In the genomic region with DNA sequence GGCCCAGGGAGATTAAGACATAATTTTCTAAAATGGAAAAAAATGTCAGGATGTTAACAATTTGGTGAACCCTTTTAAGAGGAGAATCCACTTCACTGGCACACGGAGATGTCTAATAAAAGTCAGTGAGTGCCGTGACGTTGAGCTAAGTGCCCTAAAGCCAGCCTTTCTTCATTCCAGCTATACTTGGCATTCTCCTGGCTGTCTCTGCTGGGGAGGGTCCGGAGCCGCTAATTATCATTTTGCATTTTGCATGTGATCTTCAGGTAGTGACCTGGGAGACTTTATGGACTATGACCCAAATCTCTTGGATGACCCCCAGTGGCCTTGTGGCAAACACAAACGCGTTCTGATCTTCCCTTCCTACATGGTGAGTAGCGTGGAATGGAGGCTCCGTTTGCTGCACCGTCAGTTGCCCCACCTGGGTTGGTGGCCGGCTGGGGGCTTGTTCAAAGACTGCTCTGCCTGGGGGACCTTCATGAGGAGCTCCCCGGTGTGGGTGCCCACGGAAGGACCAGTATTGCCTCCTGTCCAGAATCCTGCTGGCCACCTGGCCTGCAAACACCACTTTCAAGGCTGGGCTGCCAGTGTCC, we compare ENCODE assay signal across 12 cellular contexts.
DNase-seq lines count a peak whose midpoint lies in the region; ATAC-seq, FAIRE-seq and TF ChIP-seq lines count a peak whose summit lies in the region.
"Had no signal": no experiment of that assay in that cellular context is flagged by ENCODE, and none has a peak within 500 bp of the region (broad histone marks: within the 10 kb centered on the region; RNA-seq: fewer than 3 reads in every experiment).

No MANE protein-coding gene starts in this region.

- H3K9me3 Mint-ChIP-seq in activated CD4-positive, alpha-beta memory T cell treated with anti-CD3 and anti-CD28 coated beads, Interleukin-2, amount 10 ng/mL, durations not matched to agents 7 days and 5 days: peaks cover 10% of the 10 kb centered on the region
- H3K9me3 Mint-ChIP-seq in activated CD4-positive, alpha-beta memory T cell treated with anti-CD3 and anti-CD28 coated beads for 36 hours: peaks cover 3% of the 10 kb centered on the region
- peaks cover 2% of the 10 kb centered on the region for H3K9me3 Mint-ChIP-seq in astrocyte (ENCODE audit: unreplicated experiment)

- CTCF ChIA-PET in activated CD4-positive, alpha-beta memory T cell treated with anti-CD3 and anti-CD28 coated beads, Interleukin-2, amount 10 ng/mL, durations not matched to agents 7 days and 5 days (lab: Charles Lee): interaction anchor here (1.3 kb wide), 1 partner anchor 9 kb away, joined by 4 read pairs; no protein-coding TSS in a partner anchor
- CTCF ChIA-PET in activated CD4-positive, alpha-beta memory T cell treated with anti-CD3 and anti-CD28 coated beads for 36 hours (lab: Charles Lee): interaction anchor here (2.0 kb wide), 1 partner anchor 175 kb away, joined by 6 read pairs; no protein-coding TSS in a partner anchor

- H4K20me1 ChIP-seq in astrocyte (ENCODE audit: insufficient read depth, low read length): no peaks in the 10 kb centered on the region

- H3K27ac Mint-ChIP-seq in activated CD4-positive, alpha-beta memory T cell treated with anti-CD3 and anti-CD28 coated beads, Interleukin-2, amount 10 ng/mL, durations not matched to agents 7 days and 5 days: peak overlapping the region; percentile 0
- no peak overlapping the region for H3K27ac Mint-ChIP-seq in activated CD4-positive, alpha-beta memory T cell treated with anti-CD3 and anti-CD28 coated beads for 36 hours
- no peak overlapping the region for H3K27ac Mint-ChIP-seq in astrocyte (ENCODE audit: unreplicated experiment)

- H3K27me3 ChIP-seq in astrocyte (ENCODE audit: insufficient read depth, low read length): no peaks in the 10 kb centered on the region
- no peaks in the 10 kb centered on the region for H3K27me3 ChIP-seq in lower lobe of right lung (ENCODE audit: low read depth)
- no peaks in the 10 kb centered on the region for H3K27me3 ChIP-seq in thymus (ENCODE audit: control insufficient read depth, insufficient read depth)

- FAIRE-seq in astrocyte (lab: Jason Lieb, UNC): no peak

- no peak overlapping the region for H3K4me3 ChIP-seq in astrocyte (ENCODE audit: insufficient read depth, low read depth, low read length)
- H3K4me3 ChIP-seq in lower lobe of right lung: peak overlapping the region; percentile 50
- no peak overlapping the region for H3K4me3 ChIP-seq in thymus (ENCODE audit: low read length)

- WGBS in thymus: 96% methylated on average over 13 of the region's 13 CpGs

- H2AFZ ChIP-seq in astrocyte (ENCODE audit: low read depth, low read length): no peak overlapping the region

- H3K9ac ChIP-seq in astrocyte (ENCODE audit: low read length): peak overlapping the region; percentile 53
- H3K9ac ChIP-seq: SK-N-SH had no signal

- H3K9me3 ChIP-seq in astrocyte (ENCODE audit: insufficient read depth, low read depth, low read length) (no peaks in the 10 kb centered on the region), lower lobe of right lung (no peaks in the 10 kb centered on the region), thymus (ENCODE audit: control insufficient read depth) (no peaks in the 10 kb centered on the region)
- H3K9me3 ChIP-seq: SK-N-SH had no signal

- H3K27ac ChIP-seq in astrocyte (ENCODE audit: low read depth, low read length) (peak overlapping the region; percentile 14), lower lobe of right lung (peak overlapping the region; percentile 87), thymus (ENCODE audit: low read depth) (peak overlapping the region; percentile 21)

- H3K79me2 ChIP-seq in astrocyte (ENCODE audit: insufficient read depth, low read length): no peaks in the 10 kb centered on the region

- TF ChIP-seq CTCF in astrocyte (IDR thresholded peaks at IDR 0.05; ENCODE audit: insufficient read depth, low read depth, low read length): no peak
- no peak for TF ChIP-seq CTCF in lower lobe of right lung (IDR thresholded peaks at IDR 0.05)

- H3K4me1 Mint-ChIP-seq in activated CD4-positive, alpha-beta memory T cell treated with anti-CD3 and anti-CD28 coated beads, Interleukin-2, amount 10 ng/mL, durations not matched to agents 7 days and 5 days: peaks cover 38% of the 10 kb centered on the region
- peaks cover 28% of the 10 kb centered on the region for H3K4me1 Mint-ChIP-seq in activated CD4-positive, alpha-beta memory T cell treated with anti-CD3 and anti-CD28 coated beads for 36 hours (ENCODE audit: low read depth)
- H3K4me1 Mint-ChIP-seq in astrocyte (ENCODE audit: low read depth, unreplicated experiment): peaks cover 15% of the 10 kb centered on the region

- no peak for DNase-seq in activated CD4-positive, alpha-beta memory T cell treated with anti-CD3 and anti-CD28 coated beads, Interleukin-2, amount 10 ng/mL, durations not matched to agents 7 days and 5 days
- DNase-seq in activated CD4-positive, alpha-beta memory T cell treated with anti-CD3 and anti-CD28 coated beads for 36 hours: no peak
- DNase-seq in astrocyte (ENCODE audit: low read depth) (no peak), lower lobe of right lung (no peak), posterior vena cava (ENCODE audit: low spot score) (no peak), COR-L47 (lab: John Stamatoyannopoulos, UW) (no peak)
- DNase-seq: DND-41, NCI-H1092, NCI-H524 treated with DMSO at 0.1 percent for 48 hours, SK-N-SH had no signal

- peaks cover 5% of the 10 kb centered on the region for H3K27me3 Mint-ChIP-seq in activated CD4-positive, alpha-beta memory T cell treated with anti-CD3 and anti-CD28 coated beads, Interleukin-2, amount 10 ng/mL, durations not matched to agents 7 days and 5 days
- H3K27me3 Mint-ChIP-seq in activated CD4-positive, alpha-beta memory T cell treated with anti-CD3 and anti-CD28 coated beads for 36 hours: peaks cover 4% of the 10 kb centered on the region
- H3K27me3 Mint-ChIP-seq in astrocyte (ENCODE audit: low read depth, unreplicated experiment): no peaks in the 10 kb centered on the region

- no peaks in the 10 kb centered on the region for H3K36me3 ChIP-seq in astrocyte (ENCODE audit: insufficient read depth, low read length)
- H3K36me3 ChIP-seq in lower lobe of right lung: peaks cover 7% of the 10 kb centered on the region
- no peaks in the 10 kb centered on the region for H3K36me3 ChIP-seq in thymus (ENCODE audit: control insufficient read depth, insufficient read depth)

- intact Hi-C loops in activated CD4-positive, alpha-beta memory T cell treated with anti-CD3 and anti-CD28 coated beads for 36 hours (cut with micrococcal nuclease): loop anchor here (1.0 to 10.0 kb wide), 2 partner anchors 28 to 402 kb away; no protein-coding TSS in a partner anchor
- intact Hi-C loops in lower lobe of right lung (cut with DNase I) (no loop called here), posterior vena cava (cut with DNase I) (no loop called here)

- POLR2A ChIA-PET in activated CD4-positive, alpha-beta memory T cell treated with anti-CD3 and anti-CD28 coated beads, Interleukin-2, amount 10 ng/mL, durations not matched to agents 7 days and 5 days (lab: Charles Lee): interaction anchor here (1.1 to 1.2 kb wide), 2 partner anchors 10 kb away, joined by 3 read pairs; no protein-coding TSS in a partner anchor
- POLR2A ChIA-PET in activated CD4-positive, alpha-beta memory T cell treated with anti-CD3 and anti-CD28 coated beads for 36 hours (lab: Charles Lee): no interaction called here

- H3K4me1 ChIP-seq in astrocyte (ENCODE audit: insufficient read depth, low read length): peaks cover 19% of the 10 kb centered on the region
- H3K4me1 ChIP-seq in lower lobe of right lung: peaks cover 39% of the 10 kb centered on the region
- peaks cover 20% of the 10 kb centered on the region for H3K4me1 ChIP-seq in thymus (ENCODE audit: control insufficient read depth, insufficient read depth, low read length)

- no peak overlapping the region for H3K4me3 Mint-ChIP-seq in activated CD4-positive, alpha-beta memory T cell treated with anti-CD3 and anti-CD28 coated beads, Interleukin-2, amount 10 ng/mL, durations not matched to agents 7 days and 5 days
- H3K4me3 Mint-ChIP-seq in activated CD4-positive, alpha-beta memory T cell treated with anti-CD3 and anti-CD28 coated beads for 36 hours: no peak overlapping the region
- H3K4me3 Mint-ChIP-seq in astrocyte (ENCODE audit: unreplicated experiment): no peak overlapping the region

- peaks cover 12% of the 10 kb centered on the region for H3K36me3 Mint-ChIP-seq in activated CD4-positive, alpha-beta memory T cell treated with anti-CD3 and anti-CD28 coated beads, Interleukin-2, amount 10 ng/mL, durations not matched to agents 7 days and 5 days (ENCODE audit: low read depth)
- no peaks in the 10 kb centered on the region for H3K36me3 Mint-ChIP-seq in activated CD4-positive, alpha-beta memory T cell treated with anti-CD3 and anti-CD28 coated beads for 36 hours
- H3K36me3 Mint-ChIP-seq in astrocyte (ENCODE audit: low read depth, unreplicated experiment): peaks cover 28% of the 10 kb centered on the region

- no peak for ATAC-seq in lower lobe of right lung
- ATAC-seq in GM18868 (IDR thresholded peaks at IDR 0.05; ENCODE audit: unreplicated experiment): no peak

- H3K4me2 ChIP-seq in astrocyte (ENCODE audit: low read length): peak overlapping the region; percentile 78
- H3K4me2 ChIP-seq: SK-N-SH had no signal

Comparison
In these comparisons a context has a peak if more than half of its experiments do, and no peak if none do; other contexts are left out.
1. H3K27ac ChIP-seq: peak in every context shown above with its lines; median percentile 87 in lower lobe of right lung; 21 in thymus; 14 in astrocyte.